Comparison of ENCODE assay signal across 8 cellular contexts in the genomic region with DNA sequence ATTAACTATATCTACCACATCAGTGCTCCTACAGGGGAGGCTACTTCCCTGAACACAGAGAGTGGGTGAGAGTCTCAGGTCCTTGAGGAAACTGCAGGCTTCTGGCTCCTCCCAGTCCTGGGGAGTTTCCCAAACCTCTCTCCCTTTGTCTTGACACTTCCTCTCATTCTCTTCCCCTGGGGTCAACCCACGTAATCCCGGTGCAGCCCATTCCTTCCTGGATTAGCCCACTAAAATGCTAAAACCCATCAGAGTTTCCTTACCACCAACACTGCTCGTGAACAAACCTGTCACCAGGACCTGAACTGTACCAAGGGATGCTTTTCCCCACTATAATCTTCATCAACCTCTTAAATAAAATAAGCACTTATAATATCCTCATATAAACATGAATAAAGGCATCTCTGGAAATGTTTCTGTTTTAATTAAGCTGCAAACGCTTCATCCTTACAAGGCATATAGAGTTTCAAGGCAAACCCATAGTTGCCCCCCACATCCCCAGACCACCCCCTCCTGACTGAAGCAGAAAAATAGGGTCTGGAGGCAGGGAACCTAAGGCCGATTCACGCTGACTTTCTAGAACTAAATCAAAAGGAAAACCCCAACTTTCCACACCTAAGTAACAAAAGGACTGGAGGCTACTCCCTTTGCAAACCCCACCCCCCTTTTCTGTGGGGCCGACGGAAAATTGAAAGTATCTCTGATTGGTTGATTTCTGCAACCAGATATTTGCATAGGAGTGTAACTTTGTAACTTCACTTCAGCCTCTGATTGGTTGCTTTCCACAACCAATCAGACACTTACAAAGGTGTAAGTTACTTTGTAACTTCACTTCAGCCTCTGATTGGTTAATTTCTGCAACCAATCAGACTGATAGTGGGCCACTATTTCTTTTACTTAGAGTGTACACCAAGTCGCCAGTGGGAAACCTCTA. TPM values are rescaled to one million over a fixed set of nuclear protein-coding genes. Genes with fewer than 3 reads are reported as not detected.
A peak's percentile ranks its signal among the peaks of the same experiment; 100 is the strongest.
DNase-seq lines count a peak whose midpoint lies in the region; ATAC-seq and TF ChIP-seq lines count a peak whose summit lies in the region.

No MANE protein-coding gene starts in this region.

- H3K4me1 Mint-ChIP-seq in MCF 10A (ENCODE audit: insufficient read depth, unreplicated experiment) (peaks cover 45% of the 10 kb centered on the region), progenitor cell of endocrine pancreas (ENCODE audit: low read depth) (peaks cover 4% of the 10 kb centered on the region)

- peak overlapping the region; percentile 25 for H3K4me3 ChIP-seq in OCI-LY7 (ENCODE audit: low read depth, low read length, poor library complexity, severe bottlenecking)

- no peaks in the 10 kb centered on the region for H4K20me1 ChIP-seq in OCI-LY7 (ENCODE audit: insufficient read depth, low read length)

- CTCF ChIA-PET in OCI-LY7 (lab: Charles Lee; ENCODE audit: unreplicated experiment) (interaction anchor here (2.1 to 2.2 kb wide), 2 partner anchors 16 to 18 kb away, joined by 11 to 12 read pairs; a partner anchor contains a TSS), MCF 10A (lab: Yijun Ruan, JAX) (interaction anchor here (0.6 to 2.5 kb wide), 22 partner anchors 12 to 465 kb away, joined by 3 to 64 read pairs (median 10); a partner anchor contains a TSS)

- H3K9me3 Mint-ChIP-seq in MCF 10A (ENCODE audit: unreplicated experiment) (no peaks in the 10 kb centered on the region), progenitor cell of endocrine pancreas (ENCODE audit: low read depth) (no peaks in the 10 kb centered on the region)

- H3K36me3 ChIP-seq in OCI-LY7 (ENCODE audit: insufficient read depth, low read length): no peaks in the 10 kb centered on the region

- BruUV-seq in OCI-LY7 (replicated peaks; lab: Mats Ljungman, UMichigan) (TSS peak; percentile 82), MCF 10A (replicated peaks; lab: Mats Ljungman, UMichigan) (no TSS peak)

- intact Hi-C loops in OCI-LY7 (cut with micrococcal nuclease; ENCODE audit: unreplicated experiment): loop anchor here (1.0 to 5.0 kb wide), 4 partner anchors 19 to 378 kb away; a partner anchor contains a TSS
- intact Hi-C loops in MCF 10A (cut with micrococcal nuclease): loop anchor here (1.0 kb wide), 3 partner anchors 17 to 42 kb away; no protein-coding TSS in a partner anchor

- TF ChIP-seq CTCF in OCI-LY7 (conservative IDR thresholded peaks at IDR 0.05; ENCODE audit: low read length) (no peak), MCF 10A (IDR thresholded peaks at IDR 0.05; ENCODE audit: unreplicated experiment) (no peak), progenitor cell of endocrine pancreas (IDR thresholded peaks at IDR 0.05; ENCODE audit: unreplicated experiment) (no peak)

- peak; percentile 26 for ATAC-seq in GM21619 (IDR thresholded peaks at IDR 0.05; ENCODE audit: unreplicated experiment)

- POLR2A ChIA-PET in OCI-LY7 (lab: Charles Lee): interaction anchor here (0.6 to 2.4 kb wide), 6 partner anchors 16 to 45 kb away, joined by 3 to 22 read pairs (median 8); a partner anchor contains a TSS
- POLR2A ChIA-PET in MCF 10A (lab: Yijun Ruan, JAX): interaction anchor here (0.6 to 3.2 kb wide), 10 partner anchors 7 to 364 kb away, joined by 3 to 79 read pairs (median 10); a partner anchor contains a TSS

- H3K9me2 ChIP-seq in OCI-LY7 (ENCODE audit: insufficient read depth, low read length): no peaks in the 10 kb centered on the region

- H3K79me2 ChIP-seq in OCI-LY7 (ENCODE audit: insufficient read depth, low read depth, low read length): no peaks in the 10 kb centered on the region

- H3K36me3 Mint-ChIP-seq in MCF 10A (ENCODE audit: insufficient read depth, unreplicated experiment) (no peaks in the 10 kb centered on the region), progenitor cell of endocrine pancreas (ENCODE audit: insufficient read depth) (no peaks in the 10 kb centered on the region)

- H3K27me3 Mint-ChIP-seq in MCF 10A (ENCODE audit: insufficient read depth, unreplicated experiment) (no peaks in the 10 kb centered on the region), progenitor cell of endocrine pancreas (peaks cover 9% of the 10 kb centered on the region)

- peak overlapping the region; percentile 47 for H3K27ac ChIP-seq in OCI-LY7 (ENCODE audit: low read depth, low read length, poor library complexity, severe bottlenecking)

- no peaks in the 10 kb centered on the region for H3K9me3 ChIP-seq in OCI-LY7 (ENCODE audit: low read length)

- peak overlapping the region; percentile 70; the same call in 1 of the 2 replicates for H2AFZ ChIP-seq in OCI-LY7 (ENCODE audit: low read length)

- H3K4me3 Mint-ChIP-seq in MCF 10A (ENCODE audit: unreplicated experiment): peak overlapping the region; percentile 19
- H3K4me3 Mint-ChIP-seq in progenitor cell of endocrine pancreas (ENCODE audit: low read depth): no peak overlapping the region

- H3K27ac Mint-ChIP-seq in MCF 10A (ENCODE audit: low read depth, unreplicated experiment) (peak overlapping the region; percentile 28), progenitor cell of endocrine pancreas (no peak overlapping the region)

- DNase-seq in CD1c-positive myeloid dendritic cell (ENCODE audit: extremely low spot score) (peak; percentile 81), OCI-LY7 (ENCODE audit: low spot score) (peak; percentile 82), MCF 10A (ENCODE audit: unreplicated experiment) (peak; percentile 91), medulla oblongata (ENCODE audit: extremely low spot score) (peak; percentile 26), middle frontal gyrus (ENCODE audit: extremely low spot score, low spot score) (no peak), progenitor cell of endocrine pancreas (ENCODE audit: low spot score, unreplicated experiment) (no peak), HuH-7.5 (ENCODE audit: low spot score) (no peak)

- H3K4me1 ChIP-seq in OCI-LY7 (ENCODE audit: insufficient read depth, low read length, poor library complexity, severe bottlenecking): peaks cover 40% of the 10 kb centered on the region

- H3K4me2 ChIP-seq in OCI-LY7 (ENCODE audit: low read length): peak overlapping the region; percentile 77

RNA-seq across cellular contexts. Expression of a gene that starts 19.0 kb away (rescaled TPM):
- 1,901 and 3,039 TPM in 2 replicates for total RNA-seq in OCI-LY7 (2014; rRNA removed; shearing (Covaris generic))
- total RNA-seq in OCI-LY7 (2022) (869 and 903 TPM in 2 replicates), MCF 10A (2022) (3,313 and 3,349 TPM in 2 replicates), progenitor cell of endocrine pancreas (2,013 and 2,136 TPM in 2 replicates)

RNA-seq across cellular contexts. Expression of a gene that starts 43.6 kb away (rescaled TPM):
- total RNA-seq in OCI-LY7 (2014; rRNA removed; shearing (Covaris generic)): 0.49 and 1.9 TPM in 2 replicates
- total RNA-seq in OCI-LY7 (2022) (1.6 and 1.8 TPM in 2 replicates), MCF 10A (2022) (17.3 and 20.0 TPM in 2 replicates), progenitor cell of endocrine pancreas (1.4 and 2.0 TPM in 2 replicates)

RNA-seq across cellular contexts. Expression of a gene that starts 46.5 kb away (rescaled TPM):
- total RNA-seq in OCI-LY7 (2014; rRNA removed; shearing (Covaris generic)): 42.2 and 63.0 TPM in 2 replicates
- 95.1 and 108 TPM in 2 replicates for total RNA-seq in OCI-LY7 (2022)
- 169 and 170 TPM in 2 replicates for total RNA-seq in MCF 10A (2022)
- total RNA-seq in progenitor cell of endocrine pancreas: 61.3 and 62.1 TPM in 2 replicates

Comparison
In these comparisons a context has a peak if more than half of its experiments do, and no peak if none do; other contexts are left out.
1. DNase-seq: peak in CD1c-positive myeloid dendritic cell (single experiment), OCI-LY7 (single experiment), MCF 10A (single experiment) and medulla oblongata (single experiment); none in middle frontal gyrus (single experiment), progenitor cell of endocrine pancreas (single experiment) and HuH-7.5 (single experiment).